37 cellular contexts compared by ENCODE assay signal in the genomic region with DNA sequence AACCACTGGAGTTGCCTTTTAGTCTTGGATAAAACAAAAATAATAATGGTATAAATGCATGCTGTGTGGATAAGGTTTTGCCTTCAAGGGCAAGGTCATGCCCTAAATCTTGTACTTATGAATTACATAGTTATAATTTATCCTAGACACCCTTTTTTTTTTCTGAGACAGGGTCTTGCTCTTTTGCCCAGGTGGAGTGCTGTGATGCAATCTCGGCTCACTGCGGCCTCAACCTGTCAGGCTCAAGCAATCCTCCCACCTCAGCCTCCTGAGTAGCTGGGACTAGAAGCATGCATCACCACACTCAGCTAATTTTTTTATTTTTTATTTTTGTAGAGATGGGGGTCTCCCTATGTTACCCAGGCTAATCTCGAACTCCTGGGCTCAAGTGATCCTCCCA. TPM values are rescaled to one million over a fixed set of nuclear protein-coding genes. Genes with fewer than 3 reads are reported as not detected.
"Had no signal": no experiment of that assay in that cellular context is flagged by ENCODE, and none has a peak within 500 bp of the region (broad histone marks: within the 10 kb centered on the region; RNA-seq: fewer than 3 reads in every experiment).

No MANE protein-coding gene starts in this region.

- H3K4me1 ChIP-seq: adrenal gland, body of pancreas, breast epithelium had no signal

- H3K27me3 Mint-ChIP-seq: activated B cell treated with CpG ODN at 0.5 μM for 24 hours; activated CD4-positive, alpha-beta memory T cell treated with anti-CD3 and anti-CD28 coated beads for 36 hours; activated CD4-positive, alpha-beta T cell treated with anti-CD3 and anti-CD28 coated beads, Interleukin-2, amount 10 ng/mL, durations not matched to agents 24 days and 14 days; activated CD8-positive, alpha-beta T cell treated with anti-CD3 and anti-CD28 coated beads for 36 hours; activated naive CD8-positive, alpha-beta T cell treated with anti-CD3 and anti-CD28 coated beads for 36 hours; activated T-helper 17 cell treated with anti-CD3 and anti-CD28 coated beads, Interleukin-2, amount 50 U/mL, for 72 hours had no signal

- H3K27ac Mint-ChIP-seq: activated B cell treated with CpG ODN at 0.5 μM for 24 hours; activated CD4-positive, alpha-beta memory T cell treated with anti-CD3 and anti-CD28 coated beads for 36 hours; activated CD4-positive, alpha-beta T cell treated with anti-CD3 and anti-CD28 coated beads, Interleukin-2, amount 10 ng/mL, durations not matched to agents 24 days and 14 days; activated CD8-positive, alpha-beta T cell treated with anti-CD3 and anti-CD28 coated beads for 36 hours; activated naive CD4-positive, alpha-beta T cell treated with anti-CD3 and anti-CD28 coated beads for 36 hours; activated naive CD8-positive, alpha-beta T cell treated with anti-CD3 and anti-CD28 coated beads for 36 hours; activated T-cell treated with anti-CD3 and anti-CD28 coated beads, Interleukin-2, amount 50 U/mL, for 72 hours; activated T-helper 1 cell treated with anti-CD3 and anti-CD28 coated beads, Interleukin-12 subunit alpha, Interleukin-12 subunit beta, Interleukin-2, Interleukin-4 antibody, amounts not matched to agents 30 ng/mL and 10 ng/mL and 1 ng/mL, durations not matched to agents 14 hours and 24 hours and 36 hours; activated T-helper 17 cell treated with anti-CD3 and anti-CD28 coated beads, Interleukin-2, amount 50 U/mL, for 72 hours; T-helper 2 cell treated with Interferon-gamma antibody and Interleukin-4, amounts not matched to agents 5 μg/mL and 100 μg/mL, for 36 hours had no signal

- H3K4me3 ChIP-seq: adrenal gland, body of pancreas, breast epithelium had no signal

- H3K9me3 Mint-ChIP-seq: activated B cell treated with CpG ODN at 0.5 μM for 24 hours; activated CD4-positive, alpha-beta T cell treated with anti-CD3 and anti-CD28 coated beads, Interleukin-2, amount 10 ng/mL, durations not matched to agents 24 days and 14 days; activated CD8-positive, alpha-beta T cell treated with anti-CD3 and anti-CD28 coated beads for 36 hours; activated naive CD4-positive, alpha-beta T cell treated with anti-CD3 and anti-CD28 coated beads, Interleukin-2, amount 50 U/mL, for 72 hours; activated T-cell treated with anti-CD3 and anti-CD28 coated beads, Interleukin-2, amount 50 U/mL, for 4 hours; activated T-cell treated with anti-CD3 and anti-CD28 coated beads, Interleukin-2, amount 50 U/mL, for 72 hours; activated T-helper 1 cell treated with anti-CD3 and anti-CD28 coated beads, Interleukin-12 subunit alpha, Interleukin-12 subunit beta, Interleukin-2, Interleukin-4 antibody, amounts not matched to agents 30 ng/mL and 10 ng/mL and 1 ng/mL, durations not matched to agents 14 hours and 24 hours and 36 hours; activated T-helper 17 cell treated with anti-CD3 and anti-CD28 coated beads, Interleukin-2, amount 50 U/mL, for 72 hours; T-helper 2 cell treated with Interferon-gamma antibody and Interleukin-4, amounts not matched to agents 5 μg/mL and 100 μg/mL, for 36 hours had no signal

- H3K9me3 ChIP-seq: adrenal gland, body of pancreas, breast epithelium had no signal

- DNase-seq: activated B cell treated with CpG ODN at 0.5 μM for 24 hours; activated CD4-positive, alpha-beta memory T cell treated with anti-CD3 and anti-CD28 coated beads for 36 hours; activated CD4-positive, alpha-beta T cell treated with anti-CD3 and anti-CD28 coated beads for 4 hours; activated CD4-positive, alpha-beta T cell treated with anti-CD3 and anti-CD28 coated beads, Interleukin-2, amount 10 ng/mL, durations not matched to agents 24 days and 14 days; activated CD4-positive, alpha-beta T cell treated with anti-CD3 and anti-CD28 coated beads, Interleukin-2, amount 50 U/mL, for 1 hour; activated CD4-positive, alpha-beta T cell treated with anti-CD3 and anti-CD28 coated beads, Interleukin-2, amount 50 U/mL, for 4 hours; activated CD4-positive, CD25-positive, alpha-beta regulatory T cell treated with anti-CD3 and anti-CD28 coated beads, Interleukin-2, amount 50 U/mL, for 72 hours; activated CD8-positive, alpha-beta memory T cell treated with anti-CD3 and anti-CD28 coated beads, Interleukin-2, amount 50 U/mL, for 4 hours; activated CD8-positive, alpha-beta T cell treated with anti-CD3 and anti-CD28 coated beads for 36 hours; activated effector memory CD4-positive, alpha-beta T cell treated with anti-CD3 and anti-CD28 coated beads, Interleukin-2, amount 50 U/mL, for 16 hours; activated gamma-delta T cell treated with Interleukin-2 at 50 U/mL for 16 hours; activated naive CD4-positive, alpha-beta T cell; activated naive CD4-positive, alpha-beta T cell treated with anti-CD3 and anti-CD28 coated beads for 36 hours; activated naive CD4-positive, alpha-beta T cell treated with anti-CD3 and anti-CD28 coated beads, Interleukin-2, amount 50 U/mL, for 16 hours; activated naive CD8-positive, alpha-beta T cell treated with anti-CD3 and anti-CD28 coated beads for 36 hours; activated T-cell treated with anti-CD3 and anti-CD28 coated beads for 4 hours; activated T-cell treated with anti-CD3 and anti-CD28 coated beads, Interleukin-2, amount 50 U/mL, for 1 hour; activated T-cell treated with anti-CD3 and anti-CD28 coated beads, Interleukin-2, amount 50 U/mL, for 4 hours; activated T-cell treated with anti-CD3 and anti-CD28 coated beads, Interleukin-2, amount 50 U/mL, for 72 hours; adrenal gland; amniotic stem cell; aorta; body of pancreas; brain microvascular endothelial cell; central memory CD4-positive, alpha-beta T cell; T-helper 2 cell; T-helper 9 cell had no signal

- H3K4me1 Mint-ChIP-seq: activated B cell treated with CpG ODN at 0.5 μM for 24 hours; activated CD4-positive, alpha-beta T cell treated with anti-CD3 and anti-CD28 coated beads, Interleukin-2, amount 10 ng/mL, durations not matched to agents 24 days and 14 days; activated naive CD8-positive, alpha-beta T cell treated with anti-CD3 and anti-CD28 coated beads for 36 hours; activated T-helper 17 cell treated with anti-CD3 and anti-CD28 coated beads, Interleukin-2, amount 50 U/mL, for 72 hours had no signal

- ATAC-seq: activated CD8-positive, alpha-beta T cell treated with anti-CD3 and anti-CD28 coated beads for 36 hours; activated naive CD4-positive, alpha-beta T cell treated with anti-CD3 and anti-CD28 coated beads, Interleukin-2, amount 50 U/mL, for 72 hours; activated T-cell treated with anti-CD3 and anti-CD28 coated beads, Interleukin-2, amount 50 U/mL, for 4 hours; activated T-cell treated with anti-CD3 and anti-CD28 coated beads, Interleukin-2, amount 50 U/mL, for 72 hours; activated T-helper 17 cell treated with anti-CD3 and anti-CD28 coated beads, Interleukin-2, amount 50 U/mL, for 72 hours; body of pancreas had no signal

- H3K27ac ChIP-seq: adrenal gland, body of pancreas, brain microvascular endothelial cell, breast epithelium, VCaP had no signal

- H3K27me3 ChIP-seq: adrenal gland, body of pancreas, brain microvascular endothelial cell, breast epithelium had no signal

- FAIRE-seq: astrocyte, TTC549 had no signal

- H3K36me3 ChIP-seq: breast epithelium had no signal

- H3K4me3 Mint-ChIP-seq: activated B cell treated with CpG ODN at 0.5 μM for 24 hours; activated CD4-positive, alpha-beta memory T cell treated with anti-CD3 and anti-CD28 coated beads for 36 hours; activated CD4-positive, alpha-beta T cell treated with anti-CD3 and anti-CD28 coated beads, Interleukin-2, amount 10 ng/mL, durations not matched to agents 24 days and 14 days; activated CD8-positive, alpha-beta T cell treated with anti-CD3 and anti-CD28 coated beads for 36 hours; activated naive CD4-positive, alpha-beta T cell treated with anti-CD3 and anti-CD28 coated beads for 36 hours; activated naive CD8-positive, alpha-beta T cell treated with anti-CD3 and anti-CD28 coated beads for 36 hours; activated T-cell treated with anti-CD3 and anti-CD28 coated beads, Interleukin-2, amount 50 U/mL, for 4 hours; activated T-cell treated with anti-CD3 and anti-CD28 coated beads, Interleukin-2, amount 50 U/mL, for 72 hours; activated T-helper 1 cell treated with anti-CD3 and anti-CD28 coated beads, Interleukin-12 subunit alpha, Interleukin-12 subunit beta, Interleukin-2, Interleukin-4 antibody, amounts not matched to agents 30 ng/mL and 10 ng/mL and 1 ng/mL, durations not matched to agents 14 hours and 24 hours and 36 hours; activated T-helper 17 cell treated with anti-CD3 and anti-CD28 coated beads, Interleukin-2, amount 50 U/mL, for 72 hours; T-helper 2 cell treated with Interferon-gamma antibody and Interleukin-4, amounts not matched to agents 5 μg/mL and 100 μg/mL, for 36 hours had no signal

RNA-seq across cellular contexts. Expression of a gene that starts 32.7 kb away (rescaled TPM):
- total RNA-seq: astrocyte, body of pancreas, breast epithelium, cardiac septum, cerebellum had no signal
- polyA plus RNA-seq: adrenal gland, aorta had no signal

RNA-seq across cellular contexts. Expression of a gene that starts 43.8 kb away (rescaled TPM):
- total RNA-seq: cerebellum had no signal
